In genomic region chr6:132190097-132190814, GRCh38 we compare ENCODE assay signal across 10 cellular contexts.
DNase-seq lines count a peak whose midpoint lies in the region; ATAC-seq and TF ChIP-seq lines count a peak whose summit lies in the region.
"Had no signal": no experiment of that assay in that cellular context is flagged by ENCODE, and none has a peak within 500 bp of the region (broad histone marks: within the 10 kb centered on the region; RNA-seq: fewer than 3 reads in every experiment).

No MANE protein-coding gene starts in this region.

- no peaks in the 10 kb centered on the region for H3K79me2 ChIP-seq in SK-N-SH (ENCODE audit: insufficient read depth)
- H3K79me2 ChIP-seq: hepatocyte had no signal

- H3K9me2 ChIP-seq in SK-N-SH = no peaks in the 10 kb centered on the region

- H3K4me1 ChIP-seq in SK-N-SH (ENCODE audit: control insufficient read depth in 1 of 2, insufficient read depth in 2 of 2, low read depth in 1 of 2, low read length in 1 of 2) = peaks cover 0 to 19% of the 10 kb centered on the region in 2 experiments; a peak in 2 of 4 replicates
- H3K4me1 ChIP-seq in mesodermal cell (ENCODE audit: control insufficient read depth, insufficient read depth, low read length, poor library complexity, severe bottlenecking) = peaks cover 6% of the 10 kb centered on the region

- H3K4me3 ChIP-seq in SK-N-SH (ENCODE audit: low read depth in 2 of 2, low read length in 1 of 2) (no peak overlapping the region), mesodermal cell (ENCODE audit: extremely low read depth, insufficient read depth, low read length, poor library complexity, severe bottlenecking) (no peak overlapping the region)
- H3K4me3 ChIP-seq: hepatocyte had no signal

- ATAC-seq in GM18498 (IDR thresholded peaks at IDR 0.05; ENCODE audit: unreplicated experiment) = peak; percentile 66
- peak; percentile 71 for ATAC-seq in HG02642 (IDR thresholded peaks at IDR 0.05; ENCODE audit: poor library complexity, unreplicated experiment)

- no peak for TF ChIP-seq CTCF in SK-N-SH (IDR thresholded peaks at IDR 0.05)

- in situ Hi-C loops in KBM-7 (cut with MboI; ENCODE audit: low pct_unique_long_range_greater_than_20kb, low sequenced_read_pairs) = no loop called here

- H3K9me3 ChIP-seq in SK-N-SH (no peaks in the 10 kb centered on the region), mesodermal cell (ENCODE audit: control insufficient read depth, low read length) (peaks cover 3% of the 10 kb centered on the region)

- TF ChIP-seq EP300 in SK-N-SH (IDR thresholded peaks at IDR 0.05; ENCODE audit: borderline replicate concordance in 1 of 2, low read depth in 1 of 2, low read length in 1 of 2) = peak in 1 of 2 experiments; percentile 7; a peak in 1 of 4 replicates

- no peak for TF ChIP-seq RAD21 in SK-N-SH (IDR thresholded peaks at IDR 0.05; ENCODE audit: low read length)

- H2AFZ ChIP-seq in SK-N-SH (ENCODE audit: low read depth) = peak overlapping the region; percentile 54
- H2AFZ ChIP-seq: hepatocyte had no signal

- peak overlapping the region; percentile 53 to 93; a peak in 3 of 4 replicates for H3K27ac ChIP-seq in SK-N-SH (ENCODE audit: low read depth in 2 of 2, low read length in 1 of 2)
- peak overlapping the region; percentile 66 for H3K27ac ChIP-seq in mesodermal cell (ENCODE audit: low read depth, low read length, severe bottlenecking)
- H3K27ac ChIP-seq: hepatocyte had no signal

- H3K36me3 ChIP-seq in SK-N-SH (replicated peaks in 1 of 2; ENCODE audit: control insufficient read depth in 1 of 2, insufficient read depth in 2 of 2, low read length in 1 of 2) = no peaks in the 10 kb centered on the region
- H3K36me3 ChIP-seq in mesodermal cell (ENCODE audit: control insufficient read depth, insufficient read depth, low read length) = no peaks in the 10 kb centered on the region

- peak overlapping the region; percentile 20; the same call in 1 of the 2 replicates for H3K9ac ChIP-seq in SK-N-SH

- peak overlapping the region; percentile 4; the same call in 1 of the 2 replicates for H3K4me2 ChIP-seq in SK-N-SH
- H3K4me2 ChIP-seq: hepatocyte had no signal

- 9% methylated on average over 4 of the region's 4 CpGs for WGBS in SK-N-SH (ENCODE audit: low lambda C conversion rate)
- 39 to 83% methylated on average over 2 of the region's 4 CpGs for WGBS in mesodermal cell (ENCODE audit: insufficient coverage in 2 of 2), 2 experiments

- no peaks in the 10 kb centered on the region for H3K27me3 ChIP-seq in SK-N-SH (ENCODE audit: insufficient read depth)
- H3K27me3 ChIP-seq: hepatocyte had no signal

- no peaks in the 10 kb centered on the region for H4K20me1 ChIP-seq in SK-N-SH (ENCODE audit: insufficient read depth)

- POLR2A ChIA-PET in SK-N-SH (lab: Yijun Ruan, JAX) = no interaction called here

- CTCF ChIA-PET in SK-N-SH (lab: Yijun Ruan, JAX) = no interaction called here

- no peak for DNase-seq in SK-N-SH
- DNase-seq in NCI-H2196 (lab: John Stamatoyannopoulos, UW; ENCODE audit: unreplicated experiment) = no peak
- DNase-seq in KBM-7 = no peak
- DNase-seq in activated CD8-positive, alpha-beta memory T cell treated with anti-CD3 and anti-CD28 coated beads, Interleukin-2, amount 50 U/mL, for 4 hours = no peak
- no peak for DNase-seq in COLO668 (lab: John Stamatoyannopoulos, UW; ENCODE audit: unreplicated experiment)
- DNase-seq: activated gamma-delta T cell had no signal

- H3F3A ChIP-seq in SK-N-SH (replicated peaks; ENCODE audit: insufficient read depth) = peaks cover 37% of the 10 kb centered on the region

TF ChIP-seq in SK-N-SH, 30 proteins besides CTCF, POLR2A, EP300 and RAD21:
- TF ChIP-seq GATA2 (CRISPR knock-in tag; IDR thresholded peaks at IDR 0.05) (no peak), JUND (IDR thresholded peaks at IDR 0.05) (peak; percentile 17), RXRA (IDR thresholded peaks at IDR 0.05; ENCODE audit: borderline replicate concordance, low read depth) (peak; percentile 50; the same call in 1 of the 2 replicates), FOSL2 (IDR thresholded peaks at IDR 0.05; ENCODE audit: borderline replicate concordance, low read depth) (peak; percentile 27; the same call in 1 of the 2 replicates), MEF2A (IDR thresholded peaks at IDR 0.05; ENCODE audit: borderline replicate concordance, low read depth) (0 out of 2 replicates have a peak, but pooled peaks have one; percentile 37)
